27 cellular contexts compared by ENCODE assay signal in the genomic region with DNA sequence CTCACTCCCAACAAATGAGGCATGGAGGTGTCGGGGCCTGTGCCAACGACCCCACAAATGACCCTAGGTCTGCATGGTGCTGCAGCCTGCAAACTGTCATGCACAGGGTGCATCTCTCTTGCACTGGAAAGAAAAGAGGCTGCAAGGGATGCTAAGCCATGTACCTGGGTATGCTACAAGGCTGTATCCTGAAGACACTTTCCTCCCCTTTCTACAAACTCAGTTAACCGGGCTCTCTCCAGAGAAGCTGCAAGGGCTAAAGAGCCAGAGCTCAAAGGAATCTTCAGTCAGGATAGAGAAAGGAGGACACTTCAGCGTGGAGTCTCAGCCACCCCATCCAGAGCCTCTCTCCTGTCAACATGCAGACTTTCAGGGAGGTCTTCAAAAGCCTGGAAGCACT.
"Had no signal": no experiment of that assay in that cellular context is flagged by ENCODE, and none has a peak within 500 bp of the region (broad histone marks: within the 10 kb centered on the region; RNA-seq: fewer than 3 reads in every experiment).

No MANE protein-coding gene starts in this region.

- H3K27ac Mint-ChIP-seq: dendritic cell treated with granulocyte-macrophage colony-stimulating factor and Interleukin-4, amounts not matched to agents 40 ng/mL and 50 ng/mL, for 4 days; endodermal cell; naive thymus-derived CD4-positive, alpha-beta T cell; nephron progenitor cell had no signal

- H3K27me3 Mint-ChIP-seq: dendritic cell treated with granulocyte-macrophage colony-stimulating factor and Interleukin-4, amounts not matched to agents 40 ng/mL and 50 ng/mL, for 4 days had no signal

- H3K27ac ChIP-seq: epithelial cell of prostate, foreskin keratinocyte, heart right ventricle, left lung, prostate gland, right atrium auricular region, stomach, thyroid gland, vagina had no signal

- H3K4me1 ChIP-seq: foreskin keratinocyte, left lung, prostate gland had no signal

- H3K36me3 ChIP-seq: heart right ventricle, left lung, prostate gland, right atrium auricular region, stomach, thyroid gland, vagina had no signal

- H3K36me3 Mint-ChIP-seq: naive thymus-derived CD4-positive, alpha-beta T cell had no signal

- H3K27me3 ChIP-seq: foreskin keratinocyte, left lung, right atrium auricular region, stomach, thyroid gland, vagina had no signal

- H3K9me3 ChIP-seq: heart right ventricle, left lung, prostate gland, right atrium auricular region, stomach, thyroid gland, vagina had no signal

- H3K4me2 ChIP-seq: smooth muscle cell had no signal

- H3K4me1 Mint-ChIP-seq: naive thymus-derived CD4-positive, alpha-beta T cell had no signal

- H3K4me3 ChIP-seq: heart right ventricle, left lung, prostate gland, right atrium auricular region, smooth muscle cell, stomach, thyroid gland, vagina had no signal

- H3K9me3 Mint-ChIP-seq: dendritic cell treated with granulocyte-macrophage colony-stimulating factor and Interleukin-4, amounts not matched to agents 40 ng/mL and 50 ng/mL, for 4 days; endodermal cell; naive thymus-derived CD4-positive, alpha-beta T cell; nephron progenitor cell had no signal

- ATAC-seq: esophagus mucosa; foreskin keratinocyte; heart right ventricle; left cardiac atrium; left lung; naive thymus-derived CD4-positive, alpha-beta T cell; sciatic nerve had no signal

- DNase-seq: effector CD8-positive, alpha-beta T cell; endodermal cell; foreskin keratinocyte; glutamatergic neuron; hippocampal formation; left cardiac atrium; left lung; midbrain; naive thymus-derived CD4-positive, alpha-beta T cell; nephron progenitor cell; stimulated activated CD4-positive, alpha-beta T cell treated with anti-CD3 and anti-CD28 coated beads, Interleukin-12 subunit alpha, Interleukin-12 subunit beta, amount 100 ng/mL, for 4 hours; stimulated activated CD4-positive, alpha-beta T cell treated with anti-CD3 and anti-CD28 coated beads, Interleukin-1b, Interleukin-23, amount 100 ng/mL, for 48 hours; stimulated activated CD4-positive, alpha-beta T cell treated with anti-CD3 and anti-CD28 coated beads, Interleukin-4, amount 100 ng/mL, for 1 hour; stimulated activated CD8-positive, alpha-beta memory T cell treated with anti-CD3 and anti-CD28 coated beads, Interleukin-4, amount 100 ng/mL, for 48 hours; stimulated activated naive CD4-positive, alpha-beta T cell treated with Interleukin-2 at 50 U/mL for 16 hours; stomach; trophoblast cell had no signal

- H3K4me3 Mint-ChIP-seq: dendritic cell treated with granulocyte-macrophage colony-stimulating factor and Interleukin-4, amounts not matched to agents 40 ng/mL and 50 ng/mL, for 4 days; endodermal cell; naive thymus-derived CD4-positive, alpha-beta T cell; nephron progenitor cell had no signal
